In the genomic region with DNA sequence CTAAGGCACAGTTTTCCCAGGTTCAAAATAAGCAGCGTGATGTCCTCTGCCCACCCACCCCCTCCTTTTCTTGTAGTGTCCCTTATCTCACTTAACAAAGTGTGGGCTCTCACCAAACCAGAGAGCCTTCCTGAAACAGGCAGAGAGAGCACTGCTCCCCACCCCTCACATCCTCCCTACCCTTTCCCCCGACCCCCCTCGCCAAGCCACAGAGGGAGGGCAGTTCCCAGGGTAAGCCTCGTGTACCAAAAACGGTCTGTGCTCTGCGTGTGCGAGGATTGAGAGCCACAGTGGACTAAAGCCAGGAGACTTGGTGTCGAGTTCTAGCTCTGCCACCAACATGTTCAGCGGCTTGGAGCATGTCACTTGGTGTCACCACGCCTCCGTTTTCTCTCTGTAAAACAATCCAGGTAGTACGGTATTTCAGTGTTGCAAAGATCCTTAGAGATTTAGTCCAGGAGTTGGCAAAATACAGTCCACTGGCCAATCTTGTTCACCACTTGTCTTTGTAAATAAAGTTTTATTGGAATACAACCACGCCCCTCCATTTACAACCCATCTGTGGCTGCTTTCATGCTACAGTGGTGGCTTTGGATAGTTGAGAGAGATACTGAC, we compare ENCODE assay signal across 19 cellular contexts.
DNase-seq lines count a peak whose midpoint lies in the region; ATAC-seq, FAIRE-seq and TF ChIP-seq lines count a peak whose summit lies in the region.
"Had no signal": no experiment of that assay in that cellular context is flagged by ENCODE, and none has a peak within 500 bp of the region (broad histone marks: within the 10 kb centered on the region; RNA-seq: fewer than 3 reads in every experiment).

No MANE protein-coding gene starts in this region.

- H3K4me1 ChIP-seq in HepG2 (ENCODE audit: insufficient read depth, low read length), result peaks cover 43% of the 10 kb centered on the region
- peaks cover 0 to 12% (median 0%) of the 10 kb centered on the region in 4 donors for H3K4me1 ChIP-seq in right lobe of liver
- H3K4me1 ChIP-seq in endodermal cell (ENCODE audit: control insufficient read depth, insufficient read depth, low read length), result peaks cover 18% of the 10 kb centered on the region
- H3K4me1 ChIP-seq in muscle layer of duodenum (ENCODE audit: control insufficient read depth in 1 of 2, insufficient read depth in 2 of 2, low read length in 2 of 2), result peaks cover 0 to 9% of the 10 kb centered on the region in 2 donors

- H4K20me1 ChIP-seq in HepG2 (ENCODE audit: insufficient read depth, low read length), result no peaks in the 10 kb centered on the region

- no peak for TF ChIP-seq POLR2A in HepG2 (IDR thresholded peaks at IDR 0.05; ENCODE audit: insufficient read depth in 1 of 2, low read depth in 2 of 2, low read length in 2 of 2)
- TF ChIP-seq POLR2A in right lobe of liver (IDR thresholded peaks at IDR 0.05), result no peak

- CTCF ChIA-PET in HepG2 (lab: Yijun Ruan, JAX; ENCODE audit: low intra/inter-chr PET ratio, low total read pairs), result no interaction called here

- H3K27ac Mint-ChIP-seq in endodermal cell (peak overlapping the region; percentile 59), glutamatergic neuron (ENCODE audit: unreplicated experiment) (no peak overlapping the region)
- H3K27ac Mint-ChIP-seq: activated CD4-positive, alpha-beta T cell treated with anti-CD3 and anti-CD28 coated beads for 36 hours; CD4-positive, alpha-beta T cell; T-helper 1 cell treated with Interleukin-12 subunit alpha and Interleukin-12 subunit beta and Interleukin-4 antibody, amounts not matched to agents 30 μg/mL and 1 μg/mL, for 36 hours had no signal

- TF ChIP-seq EP300 in HepG2 (IDR thresholded peaks at IDR 0.05; ENCODE audit: low read depth in 2 of 2, low read length in 2 of 2) (no peak), HepG2 (CRISPR knock-in tag; IDR thresholded peaks at IDR 0.05; ENCODE audit: borderline replicate concordance) (no peak)

- H3K4me3 Mint-ChIP-seq in endodermal cell, result no peak overlapping the region
- H3K4me3 Mint-ChIP-seq in glutamatergic neuron (ENCODE audit: unreplicated experiment), result no peak overlapping the region
- H3K4me3 Mint-ChIP-seq: activated CD4-positive, alpha-beta T cell treated with anti-CD3 and anti-CD28 coated beads for 36 hours; CD4-positive, alpha-beta T cell; T-helper 1 cell treated with Interleukin-12 subunit alpha and Interleukin-12 subunit beta and Interleukin-4 antibody, amounts not matched to agents 30 μg/mL and 1 μg/mL, for 36 hours had no signal

- no peak for TF ChIP-seq RAD21 in HepG2 (CRISPR knock-in tag; IDR thresholded peaks at IDR 0.05)

- FAIRE-seq in HepG2 (lab: Jason Lieb, UNC), result no peak
- FAIRE-seq: A204.1 had no signal

- H3K4me3 ChIP-seq in HepG2 (replicated peaks in 1 of 3; ENCODE audit: insufficient read depth in 1 of 3, low read depth in 2 of 3, low read length in 3 of 3) (no peak overlapping the region), right lobe of liver (no peak overlapping the region), endodermal cell (ENCODE audit: low read length) (no peak overlapping the region), muscle layer of duodenum (ENCODE audit: low read depth in 1 of 2, low read length in 2 of 2) (peak overlapping the region in 1 of 2 donors; percentile 22)
- H3K4me3 ChIP-seq: HAP-1, left ventricle myocardium inferior had no signal

- WGBS in HepG2 (ENCODE audit: low lambda C conversion rate), result 90% methylated on average over 10 of the region's 13 CpGs
- 77% methylated on average over 8 of the region's 13 CpGs for WGBS in right lobe of liver (ENCODE audit: insufficient coverage, low coverage, low lambda C conversion rate, missing lambda C conversion rate)
- 95 to 99% methylated on average over 11 to 13 of the region's 13 CpGs for WGBS in endodermal cell (ENCODE audit: insufficient coverage in 1 of 2, insufficient read length in 1 of 2), 2 experiments

- DNase-seq in HepG2 (ENCODE audit: low spot score) (no peak), right lobe of liver (no peak), endodermal cell (no peak), glutamatergic neuron (no peak), dermis blood vessel endothelial cell (no peak)
- DNase-seq in effector CD4-positive, alpha-beta T cell, result no peak
- DNase-seq: activated CD4-positive, alpha-beta T cell treated with anti-CD3 and anti-CD28 coated beads for 36 hours; activated naive CD4-positive, alpha-beta T cell treated with Interleukin-2 at 50 U/mL for 16 hours; CD4-positive, alpha-beta T cell; EL; KBM-7; left ventricle myocardium inferior; NCI-H2171 treated with DMSO at 0.1 percent for 48 hours; stimulated activated CD4-positive, alpha-beta T cell treated with anti-CD3 and anti-CD28 coated beads, Interleukin-4, amount 100 ng/mL, for 1 hour had no signal

- H3K36me3 Mint-ChIP-seq in endodermal cell (ENCODE audit: low read depth) (no peaks in the 10 kb centered on the region), glutamatergic neuron (ENCODE audit: unreplicated experiment) (peaks cover 4% of the 10 kb centered on the region)

- TF ChIP-seq CTCF in HepG2 (CRISPR knock-in tag; IDR thresholded peaks at IDR 0.05) (no peak), right lobe of liver (IDR thresholded peaks at IDR 0.05) (no peak), endodermal cell (conservative IDR thresholded peaks at IDR 0.05) (no peak), glutamatergic neuron (IDR thresholded peaks at IDR 0.05; ENCODE audit: partially characterized antibody, unreplicated experiment) (no peak)

- POLR2A ChIA-PET in HepG2 (lab: Yijun Ruan, JAX), result no interaction called here

- H3K27me3 Mint-ChIP-seq in endodermal cell (ENCODE audit: insufficient read depth), result peaks cover 7% of the 10 kb centered on the region
- H3K27me3 Mint-ChIP-seq in glutamatergic neuron (ENCODE audit: unreplicated experiment), result peaks cover 2% of the 10 kb centered on the region

- peaks cover 40% of the 10 kb centered on the region for H3K4me1 Mint-ChIP-seq in endodermal cell
- H3K4me1 Mint-ChIP-seq in glutamatergic neuron (ENCODE audit: low read depth, unreplicated experiment), result no peaks in the 10 kb centered on the region
- H3K4me1 Mint-ChIP-seq: activated CD4-positive, alpha-beta T cell treated with anti-CD3 and anti-CD28 coated beads for 36 hours had no signal

- no peaks in the 10 kb centered on the region for H3K79me2 ChIP-seq in HepG2 (ENCODE audit: insufficient read depth, low read length)

- H3K4me2 ChIP-seq in HepG2 (ENCODE audit: low read depth, low read length), result no peak overlapping the region

- ATAC-seq in HepG2 (no peak), right lobe of liver (no peak), GM21447 (IDR thresholded peaks at IDR 0.05; ENCODE audit: unreplicated experiment) (no peak)
- ATAC-seq: activated CD4-positive, alpha-beta T cell treated with anti-CD3 and anti-CD28 coated beads for 36 hours had no signal

- intact Hi-C loops in HepG2 (cut with micrococcal nuclease; ENCODE audit: unreplicated experiment), result no loop called here
- intact Hi-C loops in right lobe of liver (cut with DNase I), result no loop called here

- H3K27me3 ChIP-seq in HepG2 (ENCODE audit: control insufficient read depth in 1 of 2, insufficient read depth in 2 of 2, low read length in 2 of 2) (no peaks in the 10 kb centered on the region), right lobe of liver (no peaks in the 10 kb centered on the region), endodermal cell (ENCODE audit: control insufficient read depth, insufficient read depth, low read length, poor library complexity, severe bottlenecking) (peaks cover 12% of the 10 kb centered on the region), muscle layer of duodenum (ENCODE audit: low read depth, low read length) (no peaks in the 10 kb centered on the region)

- BruUV-seq in HepG2 (replicated peaks; lab: Mats Ljungman, UMichigan), result no TSS peak

- H3K27ac ChIP-seq in HepG2 (ENCODE audit: extremely low read length, insufficient read depth, low read length), result peak overlapping the region; percentile 66
- H3K27ac ChIP-seq in right lobe of liver, result no peak overlapping the region
- H3K27ac ChIP-seq in endodermal cell (ENCODE audit: low read depth, low read length), result no peak overlapping the region
- peak overlapping the region; percentile 81 for H3K27ac ChIP-seq in muscle layer of duodenum (ENCODE audit: low read length)
- H3K27ac ChIP-seq: left ventricle myocardium inferior had no signal

- H3K9ac ChIP-seq in HepG2 (ENCODE audit: insufficient read depth, low read depth, low read length) (no peak overlapping the region), endodermal cell (ENCODE audit: extremely low read depth, low read length, poor library complexity, severe bottlenecking) (no peak overlapping the region)

- H2AFZ ChIP-seq in HepG2 (ENCODE audit: low read length), result no peak overlapping the region

- H3K36me3 ChIP-seq in HepG2 (replicated peaks in 1 of 2; ENCODE audit: control insufficient read depth in 1 of 2, insufficient read depth in 2 of 2, low read length in 2 of 2) (no peaks in the 10 kb centered on the region), right lobe of liver (no peaks in the 10 kb centered on the region), endodermal cell (ENCODE audit: control insufficient read depth, insufficient read depth, low read length) (no peaks in the 10 kb centered on the region), muscle layer of duodenum (ENCODE audit: control insufficient read depth in 1 of 2, insufficient read depth in 2 of 2, low read length in 2 of 2) (no peaks in the 10 kb centered on the region)
- H3K36me3 ChIP-seq: HAP-1, left ventricle myocardium inferior had no signal

- peaks cover 9% of the 10 kb centered on the region for H3K9me3 Mint-ChIP-seq in endodermal cell
- peaks cover 3% of the 10 kb centered on the region for H3K9me3 Mint-ChIP-seq in glutamatergic neuron (ENCODE audit: unreplicated experiment)
- H3K9me3 Mint-ChIP-seq: CD4-positive, alpha-beta T cell; T-helper 1 cell treated with Interleukin-12 subunit alpha and Interleukin-12 subunit beta and Interleukin-4 antibody, amounts not matched to agents 30 μg/mL and 1 μg/mL, for 36 hours had no signal

- in situ Hi-C loops in HepG2 (cut with HindIII; ENCODE audit: extremely low pct_ligation_motif_present, low pct_unique_long_range_greater_than_20kb), result no loop called here

- H3K9me3 ChIP-seq in HepG2 (ENCODE audit: low read length) (no peaks in the 10 kb centered on the region), right lobe of liver (no peaks in the 10 kb centered on the region), endodermal cell (ENCODE audit: control insufficient read depth, low read length) (no peaks in the 10 kb centered on the region), muscle layer of duodenum (ENCODE audit: control insufficient read depth in 1 of 2, low read length in 2 of 2) (no peaks in the 10 kb centered on the region)
- H3K9me3 ChIP-seq: left ventricle myocardium inferior had no signal

TF ChIP-seq in HepG2, 621 proteins besides CTCF, POLR2A, EP300 and RAD21 (continues in another document):
- no peak for TF ChIP-seq ZNF124 (CRISPR knock-in tag; IDR thresholded peaks at IDR 0.05)

Comparison
In these comparisons a context has a peak if more than half of its experiments do, and no peak if none do; other contexts are left out.
1. H3K27ac ChIP-seq: peak in HepG2 (single experiment) and muscle layer of duodenum (single experiment); none in right lobe of liver (0 of 3) and endodermal cell (single experiment).